15 cellular contexts compared by ENCODE assay signal in the genomic region with DNA sequence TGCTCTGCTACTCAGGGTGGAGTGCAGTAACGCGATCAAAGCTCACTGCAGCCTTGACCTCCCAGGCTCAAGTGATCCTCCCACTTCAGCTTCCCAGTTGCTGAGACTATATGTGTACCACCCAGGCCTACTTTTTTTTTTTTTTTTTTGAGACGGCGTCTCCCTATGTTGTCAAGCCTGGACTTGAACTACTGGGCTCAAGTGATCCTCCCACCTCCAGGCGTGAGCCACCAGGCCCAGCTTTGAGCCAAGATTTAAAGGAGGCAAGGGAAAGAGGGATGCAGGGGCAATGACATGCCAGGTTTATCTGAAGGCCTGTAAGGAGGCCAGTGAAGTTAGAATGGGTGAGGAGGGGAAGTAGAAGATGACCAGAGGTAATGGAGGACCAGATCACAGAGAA. TPM values are rescaled to one million over a fixed set of nuclear protein-coding genes. Genes with fewer than 3 reads are reported as not detected.
DNase-seq lines count a peak whose midpoint lies in the region; ATAC-seq and TF ChIP-seq lines count a peak whose summit lies in the region.
"Had no signal": no experiment of that assay in that cellular context is flagged by ENCODE, and none has a peak within 500 bp of the region (broad histone marks: within the 10 kb centered on the region; RNA-seq: fewer than 3 reads in every experiment).

No MANE protein-coding gene starts in this region.

- H3K27me3 ChIP-seq in mammary epithelial cell (ENCODE audit: insufficient read depth, low read length): no peaks in the 10 kb centered on the region
- H3K27me3 ChIP-seq in right lobe of liver: no peaks in the 10 kb centered on the region

- H3K4me1 ChIP-seq in mammary epithelial cell (ENCODE audit: insufficient read depth, low read length) (peaks cover 12% of the 10 kb centered on the region), right lobe of liver (peaks cover 0 to 33% (median 9%) of the 10 kb centered on the region in 4 donors)
- H3K4me1 ChIP-seq: BLaER1, Caco-2 had no signal

- H3K36me3 ChIP-seq in mammary epithelial cell (ENCODE audit: insufficient read depth, low read length): peaks cover 11% of the 10 kb centered on the region
- peaks cover 0 to 6% (median 1%) of the 10 kb centered on the region in 4 donors for H3K36me3 ChIP-seq in right lobe of liver

- no peak overlapping the region for H3K27ac ChIP-seq in mammary epithelial cell (ENCODE audit: insufficient read depth, low read depth, low read length)
- H3K27ac ChIP-seq in right lobe of liver: peak overlapping the region in 2 of 3 donors; percentile 38 to 59
- H3K27ac ChIP-seq: BLaER1 had no signal

- peaks cover 78% of the 10 kb centered on the region for H3K79me2 ChIP-seq in mammary epithelial cell (ENCODE audit: insufficient read depth, low read length)

- in situ Hi-C loops in mammary epithelial cell (cut with MboI; ENCODE audit: low sequenced_read_pairs in 2 of 2): no loop called here

- H3K9me3 ChIP-seq in mammary epithelial cell (replicated peaks; ENCODE audit: insufficient read depth, low read length) (no peaks in the 10 kb centered on the region), right lobe of liver (no peaks in the 10 kb centered on the region)
- H3K9me3 ChIP-seq: BLaER1, Caco-2 had no signal

- H3K4me2 ChIP-seq in mammary epithelial cell (ENCODE audit: insufficient read depth, low read depth, low read length): no peak overlapping the region
- H3K4me2 ChIP-seq: BLaER1 had no signal

- TF ChIP-seq POLR2A in right lobe of liver (IDR thresholded peaks at IDR 0.05): no peak

- CTCF ChIA-PET in mammary epithelial cell (lab: Charles Lee; ENCODE audit: low non-redundant PET): no interaction called here
- CTCF ChIA-PET in MCF 10A (lab: Yijun Ruan, JAX): interaction anchor here (0.6 kb wide), 3 partner anchors 14 to 36 kb away, joined by 3 read pairs; no protein-coding TSS in a partner anchor

- H3K27ac Mint-ChIP-seq in MCF 10A (ENCODE audit: low read depth, unreplicated experiment): no peak overlapping the region

- POLR2A ChIA-PET in MCF 10A (lab: Yijun Ruan, JAX): interaction anchor here (1.0 kb wide), 1 partner anchor 9 kb away, joined by 4 read pairs; a partner anchor contains a TSS

- H3K9me3 Mint-ChIP-seq in MCF 10A (ENCODE audit: unreplicated experiment): no peaks in the 10 kb centered on the region
- H3K9me3 Mint-ChIP-seq: CD8-positive, alpha-beta memory T cell had no signal

- TF ChIP-seq CTCF in mammary epithelial cell (conservative IDR thresholded peaks at IDR 0.05 in 1 of 2, IDR thresholded peaks at IDR 0.05 in 1 of 2; ENCODE audit: extremely low read depth in 1 of 2, insufficient read depth in 1 of 2, low read depth in 1 of 2, low read length in 2 of 2): no peak
- no peak for TF ChIP-seq CTCF in MCF 10A (IDR thresholded peaks at IDR 0.05; ENCODE audit: unreplicated experiment)
- no peak for TF ChIP-seq CTCF in epithelial cell of esophagus (IDR thresholded peaks at IDR 0.05; ENCODE audit: insufficient read depth, low read depth, low read length, missing control alignments)
- no peak for TF ChIP-seq CTCF in right lobe of liver (IDR thresholded peaks at IDR 0.05)

- H3K27me3 Mint-ChIP-seq in MCF 10A (ENCODE audit: insufficient read depth, unreplicated experiment): no peaks in the 10 kb centered on the region
- H3K27me3 Mint-ChIP-seq: CD8-positive, alpha-beta memory T cell had no signal

- H2AFZ ChIP-seq in mammary epithelial cell (ENCODE audit: low read depth, low read length): no peak overlapping the region

- BruUV-seq in mammary epithelial cell (replicated peaks; lab: Mats Ljungman, UMichigan) (no TSS peak), MCF 10A (replicated peaks; lab: Mats Ljungman, UMichigan) (no TSS peak)

- H3K4me1 Mint-ChIP-seq in MCF 10A (ENCODE audit: insufficient read depth, unreplicated experiment): peaks cover 18% of the 10 kb centered on the region

- peaks cover 16% of the 10 kb centered on the region for H3K36me3 Mint-ChIP-seq in MCF 10A (ENCODE audit: insufficient read depth, unreplicated experiment)

- WGBS in mammary epithelial cell (ENCODE audit: low coverage, missing lambda C conversion rate): 0% methylated on average over 2 of the region's 5 CpGs
- WGBS in right lobe of liver (ENCODE audit: insufficient coverage, low coverage, low lambda C conversion rate, missing lambda C conversion rate): 88% methylated on average over 3 of the region's 5 CpGs

- intact Hi-C loops in mammary epithelial cell (cut with micrococcal nuclease) (no loop called here), MCF 10A (cut with micrococcal nuclease) (no loop called here), right lobe of liver (cut with DNase I) (no loop called here)

- dilution Hi-C loops in mammary epithelial cell (cut with HindIII; ENCODE audit: low sequenced_read_pairs): no loop called here

- DNase-seq in mammary epithelial cell (peak; percentile 50), MCF 10A (ENCODE audit: unreplicated experiment) (no peak), epithelial cell of esophagus (ENCODE audit: low read depth) (peak; percentile 73), right lobe of liver (no peak)
- DNase-seq in stimulated activated CD4-positive, alpha-beta T cell treated with anti-CD3 and anti-CD28 coated beads, Interleukin-4, amount 100 ng/mL, for 1 hour: no peak
- DNase-seq: 8988T; AML-193; Caco-2; CD8-positive, alpha-beta memory T cell; DND-41; GDM1; HCEC 1CT had no signal

- H3K9ac ChIP-seq in mammary epithelial cell (ENCODE audit: insufficient read depth, low read length): no peak overlapping the region
- H3K9ac ChIP-seq: BLaER1 had no signal

- no peaks in the 10 kb centered on the region for H4K20me1 ChIP-seq in mammary epithelial cell (ENCODE audit: insufficient read depth, low read length)

- H3K4me3 ChIP-seq in mammary epithelial cell (replicated peaks in 1 of 3; ENCODE audit: insufficient read depth in 1 of 3, low read depth in 2 of 3, low read length in 3 of 3): no peak overlapping the region
- no peak overlapping the region for H3K4me3 ChIP-seq in epithelial cell of esophagus (ENCODE audit: low read length)
- H3K4me3 ChIP-seq in right lobe of liver: no peak overlapping the region
- H3K4me3 ChIP-seq: BLaER1 had no signal

- ATAC-seq in right lobe of liver: no peak
- no peak for ATAC-seq in HG03095 (IDR thresholded peaks at IDR 0.05; ENCODE audit: unreplicated experiment)
- ATAC-seq in HG02763 (IDR thresholded peaks at IDR 0.05; ENCODE audit: unreplicated experiment): no peak

- no peak overlapping the region for H3K4me3 Mint-ChIP-seq in MCF 10A (ENCODE audit: unreplicated experiment)
- H3K4me3 Mint-ChIP-seq: CD8-positive, alpha-beta memory T cell had no signal

RNA-seq across cellular contexts. Expression of a gene that starts 8.2 kb away (rescaled TPM):
- total RNA-seq in mammary epithelial cell (10 to 100 TPM; 40.2 to 66.8 TPM), MCF 10A (2022) (59.6 and 67.2 TPM in 2 replicates), right lobe of liver (10 to 100 TPM; 34.8 to 49.5 (median 40.9) TPM)
- 38.1 TPM for polyA plus RNA-seq in mammary epithelial cell
- 50.3 TPM for polyA minus RNA-seq in mammary epithelial cell

RNA-seq across cellular contexts. Expression of a gene that starts 8.5 kb away (rescaled TPM):
- total RNA-seq in mammary epithelial cell (100 to 1,000 TPM; 223 to 263 TPM), MCF 10A (2022) (173 and 203 TPM in 2 replicates), right lobe of liver (100 to 1,000 TPM in 2 of 6 experiments, 10 to 100 TPM in 4; 71.0 to 122 (median 91.1) TPM)
- 191 TPM for polyA plus RNA-seq in mammary epithelial cell
- 333 TPM for polyA minus RNA-seq in mammary epithelial cell

RNA-seq across cellular contexts. Expression of a gene that starts 23.0 kb away (rescaled TPM):
- 10 to 100 TPM; 21.2 to 44.8 TPM for total RNA-seq in mammary epithelial cell
- 62.8 TPM for polyA plus RNA-seq in mammary epithelial cell
- 21.9 TPM for polyA minus RNA-seq in mammary epithelial cell
- 29.9 and 30.9 TPM in 2 replicates for total RNA-seq in MCF 10A (2022)
- total RNA-seq in right lobe of liver: 10 to 100 TPM; 21.6 to 45.1 (median 36.2) TPM

RNA-seq across cellular contexts. Expression of a gene that starts 51.8 kb away (rescaled TPM):
- 1 to 10 TPM in 1 of 2 donors, under 1 TPM in 1; 0.09 to 1.0 TPM for total RNA-seq in mammary epithelial cell
- polyA plus RNA-seq in mammary epithelial cell: not detected
- not detected for polyA minus RNA-seq in mammary epithelial cell
- not detected in 2 replicates for total RNA-seq in MCF 10A (2022)
- 1 to 10 TPM in 1 of 6 experiments, under 1 TPM in 4, not detected in 1; 0.31 to 3.8 (median 0.37) TPM for total RNA-seq in right lobe of liver
- total RNA-seq: CD8-positive, alpha-beta memory T cell had no signal
- polyA plus RNA-seq: CD8-positive, alpha-beta memory T cell had no signal

Comparison
In these comparisons a context has a peak if more than half of its experiments do, and no peak if none do; other contexts are left out.
1. DNase-seq: peak in mammary epithelial cell (single experiment) and epithelial cell of esophagus (single experiment); none in MCF 10A (single experiment), right lobe of liver (0 of 3) and stimulated activated CD4-positive, alpha-beta T cell treated with anti-CD3 and anti-CD28 coated beads, Interleukin-4, amount 100 ng/mL, for 1 hour (single experiment).